20 cellular contexts compared by ENCODE assay signal in the genomic region with DNA sequence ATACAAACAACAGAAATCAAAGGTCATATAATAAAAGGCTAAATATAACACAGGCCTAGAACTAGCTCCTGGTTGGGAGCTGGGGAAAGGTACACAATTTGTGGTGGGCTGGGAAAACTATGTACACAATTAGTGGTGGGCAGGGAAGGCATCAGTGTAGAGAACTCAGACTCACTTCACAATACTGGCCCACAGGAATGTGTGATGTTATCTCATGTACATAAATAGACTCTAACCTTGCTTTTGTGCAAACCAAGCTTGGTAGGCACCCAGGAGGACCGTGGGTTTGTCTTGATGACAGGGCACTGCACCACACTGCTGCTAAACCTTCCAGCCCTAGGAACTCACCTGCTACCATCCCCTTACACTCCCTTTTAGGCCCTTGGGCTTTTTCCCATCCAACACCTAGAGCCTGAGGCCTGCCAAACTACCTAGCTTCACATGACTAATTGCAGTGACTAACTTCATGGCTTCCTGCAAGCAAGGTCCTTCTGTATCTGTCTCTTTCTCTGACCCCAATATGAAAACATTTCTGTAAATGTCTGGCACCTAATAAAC.
A peak's percentile ranks its signal among the peaks of the same experiment; 100 is the strongest.
DNase-seq lines count a peak whose midpoint lies in the region; ATAC-seq, FAIRE-seq and TF ChIP-seq lines count a peak whose summit lies in the region.
"Had no signal": no experiment of that assay in that cellular context is flagged by ENCODE, and none has a peak within 500 bp of the region (broad histone marks: within the 10 kb centered on the region; RNA-seq: fewer than 3 reads in every experiment).

No MANE protein-coding gene starts in this region.

- H4K20me1 ChIP-seq in HepG2 (ENCODE audit: insufficient read depth, low read length), result no peaks in the 10 kb centered on the region
- H4K20me1 ChIP-seq: BLaER1 treated with 17β-estradiol and CSF1 and Interleukin-3, amounts not matched to agents 10 nM and 100 nM had no signal

- no TSS peak for BruUV-seq in HepG2 (replicated peaks; lab: Mats Ljungman, UMichigan)

- H3K36me3 ChIP-seq in HepG2 (replicated peaks in 1 of 2; ENCODE audit: control insufficient read depth in 1 of 2, insufficient read depth in 2 of 2, low read length in 2 of 2) (no peaks in the 10 kb centered on the region), right lobe of liver (no peaks in the 10 kb centered on the region), RWPE2 (ENCODE audit: low read depth) (no peaks in the 10 kb centered on the region), upper lobe of right lung (no peaks in the 10 kb centered on the region)
- H3K36me3 ChIP-seq: BLaER1 treated with 17β-estradiol and CSF1 and Interleukin-3, amounts not matched to agents 10 nM and 100 nM had no signal

- TF ChIP-seq EP300 in HepG2 (IDR thresholded peaks at IDR 0.05; ENCODE audit: low read depth in 2 of 2, low read length in 2 of 2), result no peak
- no peak for TF ChIP-seq EP300 in HepG2 (CRISPR knock-in tag; IDR thresholded peaks at IDR 0.05; ENCODE audit: borderline replicate concordance)

- H3K4me3 ChIP-seq in HepG2 (replicated peaks in 1 of 3; ENCODE audit: insufficient read depth in 1 of 3, low read depth in 2 of 3, low read length in 3 of 3), result no peak overlapping the region
- no peak overlapping the region for H3K4me3 ChIP-seq in right lobe of liver
- no peak overlapping the region for H3K4me3 ChIP-seq in RWPE2 (ENCODE audit: severe bottlenecking)
- no peak overlapping the region for H3K4me3 ChIP-seq in upper lobe of right lung
- H3K4me3 ChIP-seq: A549; BLaER1 treated with 17β-estradiol and CSF1 and Interleukin-3, amounts not matched to agents 10 nM and 100 nM; PC-9; SK-N-MC had no signal

- no peak overlapping the region for H2AFZ ChIP-seq in HepG2 (ENCODE audit: low read length)
- H2AFZ ChIP-seq: PC-9 had no signal

- H3K36me3 Mint-ChIP-seq in activated T-cell treated with anti-CD3 and anti-CD28 coated beads, Interleukin-2, amount 50 U/mL, for 72 hours (ENCODE audit: insufficient read depth in 2 of 2), result peaks cover 0 to 3% of the 10 kb centered on the region in 2 donors
- H3K36me3 Mint-ChIP-seq: IgD-negative memory B cell had no signal

- CTCF ChIA-PET in HepG2 (lab: Yijun Ruan, JAX; ENCODE audit: low intra/inter-chr PET ratio, low total read pairs), result no interaction called here

- H3K27ac ChIP-seq in HepG2 (ENCODE audit: extremely low read length, insufficient read depth, low read length) (no peak overlapping the region), right lobe of liver (no peak overlapping the region), RWPE2 (ENCODE audit: poor library complexity, severe bottlenecking) (no peak overlapping the region), epithelial cell of prostate (no peak overlapping the region), upper lobe of right lung (no peak overlapping the region)
- H3K27ac ChIP-seq: A549; BLaER1 treated with 17β-estradiol and CSF1 and Interleukin-3, amounts not matched to agents 10 nM and 100 nM; PC-9; SK-N-MC had no signal

- H3K27me3 Mint-ChIP-seq in activated T-cell treated with anti-CD3 and anti-CD28 coated beads, Interleukin-2, amount 50 U/mL, for 72 hours (ENCODE audit: low read depth), result no peaks in the 10 kb centered on the region
- H3K27me3 Mint-ChIP-seq: IgD-negative memory B cell had no signal

- ATAC-seq in HepG2 (0 out of 3 replicates have a peak, but pooled peaks have one; percentile 32), right lobe of liver (no peak), RWPE2 (ENCODE audit: low read depth) (peak; percentile 68), upper lobe of right lung (peak; percentile 19), HG02763 (IDR thresholded peaks at IDR 0.05; ENCODE audit: unreplicated experiment) (no peak), GM21723 (IDR thresholded peaks at IDR 0.05; ENCODE audit: unreplicated experiment) (no peak)
- ATAC-seq in activated T-cell treated with anti-CD3 and anti-CD28 coated beads, Interleukin-2, amount 50 U/mL, for 72 hours (replicated peaks in 1 of 2), result no peak
- ATAC-seq: A549 had no signal

- no peak for TF ChIP-seq RAD21 in HepG2 (CRISPR knock-in tag; IDR thresholded peaks at IDR 0.05)

- H3K27ac Mint-ChIP-seq in activated T-cell treated with anti-CD3 and anti-CD28 coated beads, Interleukin-2, amount 50 U/mL, for 72 hours, result no peak overlapping the region
- H3K27ac Mint-ChIP-seq: IgD-negative memory B cell had no signal

- no peak overlapping the region for H3K9ac ChIP-seq in HepG2 (ENCODE audit: insufficient read depth, low read depth, low read length)
- H3K9ac ChIP-seq: BLaER1 treated with 17β-estradiol and CSF1 and Interleukin-3, amounts not matched to agents 10 nM and 100 nM had no signal

- TF ChIP-seq POLR2A in HepG2 (IDR thresholded peaks at IDR 0.05; ENCODE audit: insufficient read depth in 1 of 2, low read depth in 2 of 2, low read length in 2 of 2) (no peak), right lobe of liver (IDR thresholded peaks at IDR 0.05) (no peak)

- TF ChIP-seq CTCF in HepG2 (CRISPR knock-in tag; IDR thresholded peaks at IDR 0.05) (no peak), right lobe of liver (IDR thresholded peaks at IDR 0.05) (no peak), RWPE2 (IDR thresholded peaks at IDR 0.05; ENCODE audit: poor library complexity, severe bottlenecking) (no peak), upper lobe of right lung (IDR thresholded peaks at IDR 0.05) (no peak)

- DNase-seq in HepG2 (ENCODE audit: low spot score) (peak; percentile 3), right lobe of liver (no peak), RWPE2 (ENCODE audit: low spot score) (no peak), epithelial cell of prostate (ENCODE audit: low read depth, low spot score) (peak; percentile 40), upper lobe of right lung (no peak)
- DNase-seq in activated T-cell treated with anti-CD3 and anti-CD28 coated beads, Interleukin-2, amount 50 U/mL, for 72 hours, result no peak
- DNase-seq: DND-41, GOT3, Kasumi-1, NCI-H1417, NCI-H1930, NCI-H446 had no signal

- no peak overlapping the region for H3K4me3 Mint-ChIP-seq in activated T-cell treated with anti-CD3 and anti-CD28 coated beads, Interleukin-2, amount 50 U/mL, for 72 hours

- whole genome bisulfite sequencing in HepG2 (ENCODE audit: low lambda C conversion rate), result 13% methylated on average over 1 of the region's 1 CpG
- WGBS in right lobe of liver (ENCODE audit: insufficient coverage, low coverage, low lambda C conversion rate, missing lambda C conversion rate), result 0% methylated on average over 1 of the region's 1 CpG

- POLR2A ChIA-PET in HepG2 (lab: Yijun Ruan, JAX), result no interaction called here

- in situ Hi-C loops in HepG2 (cut with HindIII; ENCODE audit: extremely low pct_ligation_motif_present, low pct_unique_long_range_greater_than_20kb), result no loop called here

- intact Hi-C loops in HepG2 (cut with micrococcal nuclease; ENCODE audit: unreplicated experiment) (no loop called here), right lobe of liver (cut with DNase I) (no loop called here), upper lobe of right lung (cut with DNase I) (no loop called here)

- no peaks in the 10 kb centered on the region for H3K27me3 ChIP-seq in HepG2 (ENCODE audit: control insufficient read depth in 1 of 2, insufficient read depth in 2 of 2, low read length in 2 of 2)
- H3K27me3 ChIP-seq in right lobe of liver, result no peaks in the 10 kb centered on the region
- no peaks in the 10 kb centered on the region for H3K27me3 ChIP-seq in RWPE2 (ENCODE audit: insufficient read depth, poor library complexity, severe bottlenecking)
- no peaks in the 10 kb centered on the region for H3K27me3 ChIP-seq in upper lobe of right lung
- H3K27me3 ChIP-seq: BLaER1 treated with 17β-estradiol and CSF1 and Interleukin-3, amounts not matched to agents 10 nM and 100 nM had no signal

- no peaks in the 10 kb centered on the region for H3K79me2 ChIP-seq in HepG2 (ENCODE audit: insufficient read depth, low read length)

- H3K4me1 Mint-ChIP-seq in activated T-cell treated with anti-CD3 and anti-CD28 coated beads, Interleukin-2, amount 50 U/mL, for 72 hours (ENCODE audit: low read depth), result no peaks in the 10 kb centered on the region
- H3K4me1 Mint-ChIP-seq: IgD-negative memory B cell had no signal

- H3K9me3 ChIP-seq in HepG2 (ENCODE audit: low read length) (no peaks in the 10 kb centered on the region), right lobe of liver (no peaks in the 10 kb centered on the region), RWPE2 (ENCODE audit: severe bottlenecking) (no peaks in the 10 kb centered on the region), upper lobe of right lung (no peaks in the 10 kb centered on the region)
- H3K9me3 ChIP-seq: A549 had no signal

- peaks cover 2 to 20% of the 10 kb centered on the region in 2 donors for H3K9me3 Mint-ChIP-seq in activated T-cell treated with anti-CD3 and anti-CD28 coated beads, Interleukin-2, amount 50 U/mL, for 72 hours

- H3K4me2 ChIP-seq in HepG2 (ENCODE audit: low read depth, low read length), result no peak overlapping the region
- H3K4me2 ChIP-seq: A549; BLaER1 treated with 17β-estradiol and CSF1 and Interleukin-3, amounts not matched to agents 10 nM and 100 nM; PC-9 had no signal

- H3K4me1 ChIP-seq in HepG2 (ENCODE audit: insufficient read depth, low read length) (no peaks in the 10 kb centered on the region), right lobe of liver (no peaks in the 10 kb centered on the region), RWPE2 (ENCODE audit: insufficient read depth, poor library complexity, severe bottlenecking) (no peaks in the 10 kb centered on the region), upper lobe of right lung (no peaks in the 10 kb centered on the region)
- H3K4me1 ChIP-seq: A549; BLaER1 treated with 17β-estradiol and CSF1 and Interleukin-3, amounts not matched to agents 10 nM and 100 nM had no signal

- FAIRE-seq in HepG2 (lab: Jason Lieb, UNC), result no peak
- FAIRE-seq: A549, G401.6 had no signal

TF ChIP-seq in HepG2, 621 proteins besides CTCF, POLR2A, EP300 and RAD21:
- TF ChIP-seq ZNF549 (CRISPR knock-in tag; IDR thresholded peaks at IDR 0.05) (no peak), GTF3A (CRISPR knock-in tag; conservative IDR thresholded peaks at IDR 0.05) (no peak), PITX1 (CRISPR knock-in tag; IDR thresholded peaks at IDR 0.05) (no peak), ZNF354B (CRISPR knock-in tag; IDR thresholded peaks at IDR 0.05) (no peak), ZMYM4 (CRISPR knock-in tag; IDR thresholded peaks at IDR 0.05) (no peak)

Comparison
In these comparisons a context has a peak if more than half of its experiments do, and no peak if none do; other contexts are left out.
1. ATAC-seq: peak in HepG2 (single experiment), RWPE2 (single experiment) and upper lobe of right lung (single experiment); none in right lobe of liver (0 of 4), HG02763 (single experiment), GM21723 (single experiment) and activated T-cell treated with anti-CD3 and anti-CD28 coated beads, Interleukin-2, amount 50 U/mL, for 72 hours (0 of 2).
2. DNase-seq: peak in HepG2 (single experiment) and epithelial cell of prostate (single experiment); none in right lobe of liver (0 of 3), RWPE2 (single experiment), upper lobe of right lung (single experiment) and activated T-cell treated with anti-CD3 and anti-CD28 coated beads, Interleukin-2, amount 50 U/mL, for 72 hours (0 of 2).